ENCODE assay signal across 1 cellular context in the genomic region with DNA sequence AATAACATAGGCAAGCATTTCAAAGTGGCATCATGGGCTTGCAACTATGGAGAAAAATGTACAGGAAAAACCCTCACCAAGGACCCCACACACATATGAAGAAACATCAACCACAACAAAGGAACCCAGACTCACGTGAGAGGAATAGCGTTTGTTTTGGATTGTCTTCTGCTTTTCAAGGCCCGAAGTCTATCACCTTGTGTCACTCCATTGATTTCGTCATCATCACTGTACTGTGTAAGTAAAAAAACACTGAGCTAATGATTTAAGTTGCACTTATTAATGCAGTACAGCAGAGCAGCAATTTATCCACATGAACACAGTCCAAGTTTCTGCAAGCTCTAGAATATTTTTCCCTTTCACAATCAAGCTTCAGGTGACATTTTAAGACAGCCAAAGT.
TF ChIP-seq lines count a peak whose summit lies in the region.

No MANE protein-coding gene starts in this region.

TF ChIP-seq in IMR-90, 13 proteins besides CTCF, POLR2A, EP300 and RAD21 (continued from another document):
- TF ChIP-seq, protein P1, sequence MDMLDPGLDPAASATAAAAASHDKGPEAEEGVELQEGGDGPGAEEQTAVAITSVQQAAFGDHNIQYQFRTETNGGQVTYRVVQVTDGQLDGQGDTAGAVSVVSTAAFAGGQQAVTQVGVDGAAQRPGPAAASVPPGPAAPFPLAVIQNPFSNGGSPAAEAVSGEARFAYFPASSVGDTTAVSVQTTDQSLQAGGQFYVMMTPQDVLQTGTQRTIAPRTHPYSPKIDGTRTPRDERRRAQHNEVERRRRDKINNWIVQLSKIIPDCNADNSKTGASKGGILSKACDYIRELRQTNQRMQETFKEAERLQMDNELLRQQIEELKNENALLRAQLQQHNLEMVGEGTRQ (IDR thresholded peaks at IDR 0.05; ENCODE audit: low read depth, low read length): no peak
